12 cellular contexts compared by ENCODE assay signal in the genomic region with DNA sequence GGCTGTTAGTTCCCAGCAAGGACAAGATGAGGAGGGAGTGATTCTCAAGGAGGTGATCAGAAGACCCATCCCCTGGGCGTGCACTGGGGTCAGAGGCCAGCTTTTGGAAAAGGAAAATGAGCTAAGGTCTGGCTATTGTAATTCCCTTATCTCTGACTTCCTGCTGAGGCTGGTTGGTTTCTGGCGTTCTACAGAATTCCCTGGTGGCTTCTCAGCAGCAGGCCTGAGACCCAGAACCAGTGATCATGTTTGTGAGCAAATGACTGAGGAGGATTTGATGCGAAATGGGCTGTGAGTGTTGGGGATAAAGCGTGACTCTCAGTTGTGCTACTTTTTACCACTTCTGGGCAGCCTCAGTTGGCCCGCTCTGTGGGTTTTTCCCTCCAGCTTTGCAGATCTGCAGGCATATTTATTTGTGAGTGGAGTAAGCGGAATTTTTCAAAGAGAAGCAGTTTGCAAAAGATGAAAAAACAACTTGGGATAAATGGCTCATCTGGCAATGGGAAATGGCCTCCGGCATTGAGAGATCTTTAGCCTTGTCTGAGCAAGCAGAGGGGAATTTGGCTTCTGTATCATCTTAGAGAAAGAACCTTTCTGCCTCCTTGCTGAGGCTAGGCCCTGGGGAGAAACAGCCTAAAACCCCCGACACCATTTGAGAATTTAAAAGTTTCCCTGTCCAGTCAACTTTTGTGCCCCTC.
DNase-seq lines count a peak whose midpoint lies in the region; ATAC-seq and TF ChIP-seq lines count a peak whose summit lies in the region.
"Had no signal": no experiment of that assay in that cellular context is flagged by ENCODE, and none has a peak within 500 bp of the region (broad histone marks: within the 10 kb centered on the region; RNA-seq: fewer than 3 reads in every experiment).

No MANE protein-coding gene starts in this region.

- H3K4me3 Mint-ChIP-seq in activated naive CD4-positive, alpha-beta T cell treated with anti-CD3 and anti-CD28 coated beads, Interleukin-2, amount 10 ng/mL, durations not matched to agents 7 days and 5 days = no peak overlapping the region

- H3K9me3 Mint-ChIP-seq in activated naive CD4-positive, alpha-beta T cell treated with anti-CD3 and anti-CD28 coated beads, Interleukin-2, amount 10 ng/mL, durations not matched to agents 7 days and 5 days = no peaks in the 10 kb centered on the region

- POLR2A ChIA-PET in OCI-LY7 (lab: Charles Lee) = no interaction called here

- no peak for TF ChIP-seq CTCF in dorsolateral prefrontal cortex (IDR thresholded peaks at IDR 0.05 in 54 of 56, conservative IDR thresholded peaks at IDR 0.05 in 2 of 56; ENCODE audit: low read depth in 1 of 56, partially characterized antibody in 56 of 56)
- no peak for TF ChIP-seq CTCF in OCI-LY7 (conservative IDR thresholded peaks at IDR 0.05; ENCODE audit: low read length)

- no TSS peak for BruUV-seq in OCI-LY7 (replicated peaks; lab: Mats Ljungman, UMichigan)

- H4K20me1 ChIP-seq in OCI-LY7 (ENCODE audit: insufficient read depth, low read length) = peaks cover 13% of the 10 kb centered on the region; the same call in 1 of the 2 replicates

- peak overlapping the region; percentile 38 for H3K27ac Mint-ChIP-seq in activated naive CD4-positive, alpha-beta T cell treated with anti-CD3 and anti-CD28 coated beads, Interleukin-2, amount 10 ng/mL, durations not matched to agents 7 days and 5 days

- H3K4me3 ChIP-seq in dorsolateral prefrontal cortex = no peak overlapping the region
- no peak overlapping the region for H3K4me3 ChIP-seq in urinary bladder (ENCODE audit: low read depth, low read length)
- H3K4me3 ChIP-seq in OCI-LY7 (ENCODE audit: low read depth, low read length, poor library complexity, severe bottlenecking) = no peak overlapping the region
- H3K4me3 ChIP-seq: tibial artery had no signal

- H3K4me1 ChIP-seq in urinary bladder (ENCODE audit: insufficient read depth) = no peaks in the 10 kb centered on the region
- H3K4me1 ChIP-seq in OCI-LY7 (ENCODE audit: insufficient read depth, low read length, poor library complexity, severe bottlenecking) = peaks cover 16% of the 10 kb centered on the region

- intact Hi-C loops in dorsolateral prefrontal cortex (cut with DNase I) (loop anchor here in 1 of 2 donors (10.0 kb wide), 2 partner anchors 241 to 431 kb away; no protein-coding TSS in a partner anchor), OCI-LY7 (cut with micrococcal nuclease; ENCODE audit: unreplicated experiment) (no loop called here)

- no peaks in the 10 kb centered on the region for H3K27me3 ChIP-seq in dorsolateral prefrontal cortex
- H3K27me3 ChIP-seq: tibial artery had no signal

- CTCF ChIA-PET in activated naive CD4-positive, alpha-beta T cell treated with anti-CD3 and anti-CD28 coated beads, Interleukin-2, amount 10 ng/mL, durations not matched to agents 7 days and 5 days (lab: Charles Lee) = no interaction called here
- CTCF ChIA-PET in OCI-LY7 (lab: Charles Lee; ENCODE audit: unreplicated experiment) = interaction anchor here (0.7 kb wide), 1 partner anchor 25 kb away, joined by 3 read pairs; no protein-coding TSS in a partner anchor

- H2AFZ ChIP-seq in OCI-LY7 (ENCODE audit: low read length) = no peak overlapping the region

- 57% methylated on average over 8 of the region's 8 CpGs for WGBS in urinary bladder

- H3K36me3 ChIP-seq in urinary bladder (ENCODE audit: insufficient read depth) (no peaks in the 10 kb centered on the region), OCI-LY7 (ENCODE audit: insufficient read depth, low read length) (no peaks in the 10 kb centered on the region)
- H3K36me3 ChIP-seq: tibial artery had no signal

- no peaks in the 10 kb centered on the region for H3K36me3 Mint-ChIP-seq in activated naive CD4-positive, alpha-beta T cell treated with anti-CD3 and anti-CD28 coated beads, Interleukin-2, amount 10 ng/mL, durations not matched to agents 7 days and 5 days

- peak; percentile 41 for ATAC-seq in left lobe of liver
- no peak for ATAC-seq in activated CD4-positive, CD25-positive, alpha-beta regulatory T cell treated with anti-CD3 and anti-CD28 coated beads, Interleukin-2, amount 50 U/mL, for 24 hours

- H3K4me1 Mint-ChIP-seq in activated naive CD4-positive, alpha-beta T cell treated with anti-CD3 and anti-CD28 coated beads, Interleukin-2, amount 10 ng/mL, durations not matched to agents 7 days and 5 days = peaks cover 33% of the 10 kb centered on the region

- no peaks in the 10 kb centered on the region for H3K27me3 Mint-ChIP-seq in activated naive CD4-positive, alpha-beta T cell treated with anti-CD3 and anti-CD28 coated beads, Interleukin-2, amount 10 ng/mL, durations not matched to agents 7 days and 5 days

- H3K27ac ChIP-seq in dorsolateral prefrontal cortex (peak overlapping the region in 44 of 59 donors; percentile 1 to 71 (median 54)), urinary bladder (ENCODE audit: low read depth) (peak overlapping the region; percentile 39), OCI-LY7 (ENCODE audit: low read depth, low read length, poor library complexity, severe bottlenecking) (no peak overlapping the region)

- H3K4me2 ChIP-seq in OCI-LY7 (ENCODE audit: low read length) = no peak overlapping the region

- H3K79me2 ChIP-seq in OCI-LY7 (ENCODE audit: insufficient read depth, low read depth, low read length) = 0 out of 2 replicates have a peak, but pooled peaks cover 11% of the 10 kb centered on the region

- H3K9me2 ChIP-seq in OCI-LY7 (ENCODE audit: insufficient read depth, low read length) = no peaks in the 10 kb centered on the region

- DNase-seq in activated naive CD4-positive, alpha-beta T cell treated with anti-CD3 and anti-CD28 coated beads, Interleukin-2, amount 10 ng/mL, durations not matched to agents 7 days and 5 days = no peak
- DNase-seq in activated naive CD4-positive, alpha-beta T cell treated with Interleukin-2 at 50 U/mL for 16 hours = no peak
- DNase-seq in dorsolateral prefrontal cortex = no peak
- no peak for DNase-seq in left lobe of liver (ENCODE audit: low spot score)
- no peak for DNase-seq in OCI-LY7 (ENCODE audit: low spot score)
- no peak for DNase-seq in NCI-H1930 (lab: John Stamatoyannopoulos, UW)
- DNase-seq: activated effector memory CD4-positive, alpha-beta T cell treated with anti-CD3 and anti-CD28 coated beads, Interleukin-2, amount 50 U/mL, for 16 hours; Karpas-422; stimulated activated CD4-positive, alpha-beta T cell treated with anti-CD3 and anti-CD28 coated beads, Interleukin-2, amount 100 ng/mL, for 24 hours had no signal

- no peaks in the 10 kb centered on the region for H3K9me3 ChIP-seq in OCI-LY7 (ENCODE audit: low read length)
- H3K9me3 ChIP-seq: tibial artery had no signal
